1 cellular context compared by ENCODE assay signal in the genomic region with DNA sequence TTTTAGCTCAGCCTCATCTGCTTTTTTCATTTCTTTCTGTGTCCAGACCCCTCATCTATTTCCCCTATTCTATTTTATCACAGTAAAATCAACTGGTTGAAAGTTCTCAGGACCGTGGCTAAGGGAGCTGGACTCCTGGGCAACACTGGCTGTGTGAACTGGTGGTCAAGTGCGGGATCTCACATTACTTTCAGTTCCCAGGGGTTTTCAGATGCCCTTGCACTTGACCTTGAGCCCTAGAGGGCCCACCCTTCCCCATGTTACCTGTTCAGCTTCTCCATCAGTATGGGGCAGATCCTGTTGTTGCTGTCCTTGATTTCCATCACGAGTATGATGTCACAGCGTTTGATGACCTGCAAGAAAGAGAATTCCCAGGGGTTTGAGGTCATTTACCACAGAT.
A peak's percentile ranks its signal among the peaks of the same experiment; 100 is the strongest.
TF ChIP-seq lines count a peak whose summit lies in the region.

No MANE protein-coding gene starts in this region.

TF ChIP-seq in GM12878, 131 proteins besides CTCF, POLR2A, EP300 and RAD21 (continues in another document):
- no peak for TF ChIP-seq RFX5 (IDR thresholded peaks at IDR 0.05; ENCODE audit: low read depth, low read length)
- TF ChIP-seq, protein P1, sequence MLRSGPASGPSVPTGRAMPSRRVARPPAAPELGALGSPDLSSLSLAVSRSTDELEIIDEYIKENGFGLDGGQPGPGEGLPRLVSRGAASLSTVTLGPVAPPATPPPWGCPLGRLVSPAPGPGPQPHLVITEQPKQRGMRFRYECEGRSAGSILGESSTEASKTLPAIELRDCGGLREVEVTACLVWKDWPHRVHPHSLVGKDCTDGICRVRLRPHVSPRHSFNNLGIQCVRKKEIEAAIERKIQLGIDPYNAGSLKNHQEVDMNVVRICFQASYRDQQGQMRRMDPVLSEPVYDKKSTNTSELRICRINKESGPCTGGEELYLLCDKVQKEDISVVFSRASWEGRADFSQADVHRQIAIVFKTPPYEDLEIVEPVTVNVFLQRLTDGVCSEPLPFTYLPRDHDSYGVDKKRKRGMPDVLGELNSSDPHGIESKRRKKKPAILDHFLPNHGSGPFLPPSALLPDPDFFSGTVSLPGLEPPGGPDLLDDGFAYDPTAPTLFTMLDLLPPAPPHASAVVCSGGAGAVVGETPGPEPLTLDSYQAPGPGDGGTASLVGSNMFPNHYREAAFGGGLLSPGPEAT (IDR thresholded peaks at IDR 0.05; ENCODE audit: low read depth), result no peak
- no peak for TF ChIP-seq NR2C1 (IDR thresholded peaks at IDR 0.05)
- TF ChIP-seq TARDBP (IDR thresholded peaks at IDR 0.05; ENCODE audit: borderline replicate concordance), result no peak
- TF ChIP-seq, protein P2, sequence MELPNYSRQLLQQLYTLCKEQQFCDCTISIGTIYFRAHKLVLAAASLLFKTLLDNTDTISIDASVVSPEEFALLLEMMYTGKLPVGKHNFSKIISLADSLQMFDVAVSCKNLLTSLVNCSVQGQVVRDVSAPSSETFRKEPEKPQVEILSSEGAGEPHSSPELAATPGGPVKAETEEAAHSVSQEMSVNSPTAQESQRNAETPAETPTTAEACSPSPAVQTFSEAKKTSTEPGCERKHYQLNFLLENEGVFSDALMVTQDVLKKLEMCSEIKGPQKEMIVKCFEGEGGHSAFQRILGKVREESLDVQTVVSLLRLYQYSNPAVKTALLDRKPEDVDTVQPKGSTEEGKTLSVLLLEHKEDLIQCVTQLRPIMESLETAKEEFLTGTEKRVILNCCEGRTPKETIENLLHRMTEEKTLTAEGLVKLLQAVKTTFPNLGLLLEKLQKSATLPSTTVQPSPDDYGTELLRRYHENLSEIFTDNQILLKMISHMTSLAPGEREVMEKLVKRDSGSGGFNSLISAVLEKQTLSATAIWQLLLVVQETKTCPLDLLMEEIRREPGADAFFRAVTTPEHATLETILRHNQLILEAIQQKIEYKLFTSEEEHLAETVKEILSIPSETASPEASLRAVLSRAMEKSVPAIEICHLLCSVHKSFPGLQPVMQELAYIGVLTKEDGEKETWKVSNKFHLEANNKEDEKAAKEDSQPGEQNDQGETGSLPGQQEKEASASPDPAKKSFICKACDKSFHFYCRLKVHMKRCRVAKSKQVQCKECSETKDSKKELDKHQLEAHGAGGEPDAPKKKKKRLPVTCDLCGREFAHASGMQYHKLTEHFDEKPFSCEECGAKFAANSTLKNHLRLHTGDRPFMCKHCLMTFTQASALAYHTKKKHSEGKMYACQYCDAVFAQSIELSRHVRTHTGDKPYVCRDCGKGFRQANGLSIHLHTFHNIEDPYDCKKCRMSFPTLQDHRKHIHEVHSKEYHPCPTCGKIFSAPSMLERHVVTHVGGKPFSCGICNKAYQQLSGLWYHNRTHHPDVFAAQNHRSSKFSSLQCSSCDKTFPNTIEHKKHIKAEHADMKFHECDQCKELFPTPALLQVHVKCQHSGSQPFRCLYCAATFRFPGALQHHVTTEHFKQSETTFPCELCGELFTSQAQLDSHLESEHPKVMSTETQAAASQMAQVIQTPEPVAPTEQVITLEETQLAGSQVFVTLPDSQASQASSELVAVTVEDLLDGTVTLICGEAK (IDR thresholded peaks at IDR 0.05; ENCODE audit: borderline replicate concordance), result no peak
- TF ChIP-seq HDGF (IDR thresholded peaks at IDR 0.05), result no peak
- TF ChIP-seq BCL11A (IDR thresholded peaks at IDR 0.05; ENCODE audit: low read depth, low read length), result no peak
- TF ChIP-seq, protein P3, sequence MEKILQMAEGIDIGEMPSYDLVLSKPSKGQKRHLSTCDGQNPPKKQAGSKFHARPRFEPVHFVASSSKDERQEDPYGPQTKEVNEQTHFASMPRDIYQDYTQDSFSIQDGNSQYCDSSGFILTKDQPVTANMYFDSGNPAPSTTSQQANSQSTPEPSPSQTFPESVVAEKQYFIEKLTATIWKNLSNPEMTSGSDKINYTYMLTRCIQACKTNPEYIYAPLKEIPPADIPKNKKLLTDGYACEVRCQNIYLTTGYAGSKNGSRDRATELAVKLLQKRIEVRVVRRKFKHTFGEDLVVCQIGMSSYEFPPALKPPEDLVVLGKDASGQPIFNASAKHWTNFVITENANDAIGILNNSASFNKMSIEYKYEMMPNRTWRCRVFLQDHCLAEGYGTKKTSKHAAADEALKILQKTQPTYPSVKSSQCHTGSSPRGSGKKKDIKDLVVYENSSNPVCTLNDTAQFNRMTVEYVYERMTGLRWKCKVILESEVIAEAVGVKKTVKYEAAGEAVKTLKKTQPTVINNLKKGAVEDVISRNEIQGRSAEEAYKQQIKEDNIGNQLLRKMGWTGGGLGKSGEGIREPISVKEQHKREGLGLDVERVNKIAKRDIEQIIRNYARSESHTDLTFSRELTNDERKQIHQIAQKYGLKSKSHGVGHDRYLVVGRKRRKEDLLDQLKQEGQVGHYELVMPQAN (conservative IDR thresholded peaks at IDR 0.05), result no peak
- TF ChIP-seq MYC (IDR thresholded peaks at IDR 0.05; ENCODE audit: insufficient read depth, insufficient read length, insufficient replicate concordance, low read length, severe bottlenecking), result no peak
- TF ChIP-seq FOXM1 (IDR thresholded peaks at IDR 0.05; ENCODE audit: low read depth, low read length), result no peak
- no peak for TF ChIP-seq RB1 (IDR thresholded peaks at IDR 0.05; ENCODE audit: borderline replicate concordance)
- TF ChIP-seq HDAC6 (IDR thresholded peaks at IDR 0.05; ENCODE audit: unreplicated experiment), result no peak
- no peak for TF ChIP-seq IKZF2 (IDR thresholded peaks at IDR 0.05)
- TF ChIP-seq, protein P4, sequence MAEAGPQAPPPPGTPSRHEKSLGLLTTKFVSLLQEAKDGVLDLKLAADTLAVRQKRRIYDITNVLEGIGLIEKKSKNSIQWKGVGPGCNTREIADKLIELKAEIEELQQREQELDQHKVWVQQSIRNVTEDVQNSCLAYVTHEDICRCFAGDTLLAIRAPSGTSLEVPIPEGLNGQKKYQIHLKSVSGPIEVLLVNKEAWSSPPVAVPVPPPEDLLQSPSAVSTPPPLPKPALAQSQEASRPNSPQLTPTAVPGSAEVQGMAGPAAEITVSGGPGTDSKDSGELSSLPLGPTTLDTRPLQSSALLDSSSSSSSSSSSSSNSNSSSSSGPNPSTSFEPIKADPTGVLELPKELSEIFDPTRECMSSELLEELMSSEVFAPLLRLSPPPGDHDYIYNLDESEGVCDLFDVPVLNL (IDR thresholded peaks at IDR 0.05; ENCODE audit: low read depth, low read length), result no peak
- TF ChIP-seq SMAD1 (IDR thresholded peaks at IDR 0.05; ENCODE audit: low read depth, partially characterized antibody), result peak; percentile 47
- TF ChIP-seq ZNF274 (IDR thresholded peaks at IDR 0.05; ENCODE audit: insufficient read depth, insufficient read length), result no peak
- TF ChIP-seq NR2F1 (conservative IDR thresholded peaks at IDR 0.05), result peak; percentile 84
- no peak for TF ChIP-seq SIX5 (IDR thresholded peaks at IDR 0.05; ENCODE audit: low read depth, low read length, severe bottlenecking)
- TF ChIP-seq, protein P5, sequence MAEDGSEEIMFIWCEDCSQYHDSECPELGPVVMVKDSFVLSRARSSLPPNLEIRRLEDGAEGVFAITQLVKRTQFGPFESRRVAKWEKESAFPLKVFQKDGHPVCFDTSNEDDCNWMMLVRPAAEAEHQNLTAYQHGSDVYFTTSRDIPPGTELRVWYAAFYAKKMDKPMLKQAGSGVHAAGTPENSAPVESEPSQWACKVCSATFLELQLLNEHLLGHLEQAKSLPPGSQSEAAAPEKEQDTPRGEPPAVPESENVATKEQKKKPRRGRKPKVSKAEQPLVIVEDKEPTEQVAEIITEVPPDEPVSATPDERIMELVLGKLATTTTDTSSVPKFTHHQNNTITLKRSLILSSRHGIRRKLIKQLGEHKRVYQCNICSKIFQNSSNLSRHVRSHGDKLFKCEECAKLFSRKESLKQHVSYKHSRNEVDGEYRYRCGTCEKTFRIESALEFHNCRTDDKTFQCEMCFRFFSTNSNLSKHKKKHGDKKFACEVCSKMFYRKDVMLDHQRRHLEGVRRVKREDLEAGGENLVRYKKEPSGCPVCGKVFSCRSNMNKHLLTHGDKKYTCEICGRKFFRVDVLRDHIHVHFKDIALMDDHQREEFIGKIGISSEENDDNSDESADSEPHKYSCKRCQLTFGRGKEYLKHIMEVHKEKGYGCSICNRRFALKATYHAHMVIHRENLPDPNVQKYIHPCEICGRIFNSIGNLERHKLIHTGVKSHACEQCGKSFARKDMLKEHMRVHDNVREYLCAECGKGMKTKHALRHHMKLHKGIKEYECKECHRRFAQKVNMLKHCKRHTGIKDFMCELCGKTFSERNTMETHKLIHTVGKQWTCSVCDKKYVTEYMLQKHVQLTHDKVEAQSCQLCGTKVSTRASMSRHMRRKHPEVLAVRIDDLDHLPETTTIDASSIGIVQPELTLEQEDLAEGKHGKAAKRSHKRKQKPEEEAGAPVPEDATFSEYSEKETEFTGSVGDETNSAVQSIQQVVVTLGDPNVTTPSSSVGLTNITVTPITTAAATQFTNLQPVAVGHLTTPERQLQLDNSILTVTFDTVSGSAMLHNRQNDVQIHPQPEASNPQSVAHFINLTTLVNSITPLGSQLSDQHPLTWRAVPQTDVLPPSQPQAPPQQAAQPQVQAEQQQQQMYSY (CRISPR knock-in tag; IDR thresholded peaks at IDR 0.05), result no peak
- TF ChIP-seq, protein P6, sequence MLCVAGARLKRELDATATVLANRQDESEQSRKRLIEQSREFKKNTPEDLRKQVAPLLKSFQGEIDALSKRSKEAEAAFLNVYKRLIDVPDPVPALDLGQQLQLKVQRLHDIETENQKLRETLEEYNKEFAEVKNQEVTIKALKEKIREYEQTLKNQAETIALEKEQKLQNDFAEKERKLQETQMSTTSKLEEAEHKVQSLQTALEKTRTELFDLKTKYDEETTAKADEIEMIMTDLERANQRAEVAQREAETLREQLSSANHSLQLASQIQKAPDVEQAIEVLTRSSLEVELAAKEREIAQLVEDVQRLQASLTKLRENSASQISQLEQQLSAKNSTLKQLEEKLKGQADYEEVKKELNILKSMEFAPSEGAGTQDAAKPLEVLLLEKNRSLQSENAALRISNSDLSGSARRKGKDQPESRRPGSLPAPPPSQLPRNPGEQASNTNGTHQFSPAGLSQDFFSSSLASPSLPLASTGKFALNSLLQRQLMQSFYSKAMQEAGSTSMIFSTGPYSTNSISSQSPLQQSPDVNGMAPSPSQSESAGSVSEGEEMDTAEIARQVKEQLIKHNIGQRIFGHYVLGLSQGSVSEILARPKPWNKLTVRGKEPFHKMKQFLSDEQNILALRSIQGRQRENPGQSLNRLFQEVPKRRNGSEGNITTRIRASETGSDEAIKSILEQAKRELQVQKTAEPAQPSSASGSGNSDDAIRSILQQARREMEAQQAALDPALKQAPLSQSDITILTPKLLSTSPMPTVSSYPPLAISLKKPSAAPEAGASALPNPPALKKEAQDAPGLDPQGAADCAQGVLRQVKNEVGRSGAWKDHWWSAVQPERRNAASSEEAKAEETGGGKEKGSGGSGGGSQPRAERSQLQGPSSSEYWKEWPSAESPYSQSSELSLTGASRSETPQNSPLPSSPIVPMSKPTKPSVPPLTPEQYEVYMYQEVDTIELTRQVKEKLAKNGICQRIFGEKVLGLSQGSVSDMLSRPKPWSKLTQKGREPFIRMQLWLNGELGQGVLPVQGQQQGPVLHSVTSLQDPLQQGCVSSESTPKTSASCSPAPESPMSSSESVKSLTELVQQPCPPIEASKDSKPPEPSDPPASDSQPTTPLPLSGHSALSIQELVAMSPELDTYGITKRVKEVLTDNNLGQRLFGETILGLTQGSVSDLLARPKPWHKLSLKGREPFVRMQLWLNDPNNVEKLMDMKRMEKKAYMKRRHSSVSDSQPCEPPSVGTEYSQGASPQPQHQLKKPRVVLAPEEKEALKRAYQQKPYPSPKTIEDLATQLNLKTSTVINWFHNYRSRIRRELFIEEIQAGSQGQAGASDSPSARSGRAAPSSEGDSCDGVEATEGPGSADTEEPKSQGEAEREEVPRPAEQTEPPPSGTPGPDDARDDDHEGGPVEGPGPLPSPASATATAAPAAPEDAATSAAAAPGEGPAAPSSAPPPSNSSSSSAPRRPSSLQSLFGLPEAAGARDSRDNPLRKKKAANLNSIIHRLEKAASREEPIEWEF (IDR thresholded peaks at IDR 0.05; ENCODE audit: insufficient replicate concordance, low read depth, low read length), result peak; percentile 81
- no peak for TF ChIP-seq CBX3 (IDR thresholded peaks at IDR 0.05; ENCODE audit: borderline replicate concordance, low read depth)
- no peak for TF ChIP-seq SRF (IDR thresholded peaks at IDR 0.05; ENCODE audit: low read depth in 2 of 2, low read length in 2 of 2)
- no peak for TF ChIP-seq HDAC2 (IDR thresholded peaks at IDR 0.05)
- 0 out of 2 replicates have a peak, but pooled peaks have one; percentile 7 for TF ChIP-seq MTA2 (IDR thresholded peaks at IDR 0.05; ENCODE audit: low read depth)
- 0 out of 2 replicates have a peak, but pooled peaks have one; percentile 34 for TF ChIP-seq IKZF1 (conservative IDR thresholded peaks at IDR 0.05)
- TF ChIP-seq BHLHE40 (IDR thresholded peaks at IDR 0.05; ENCODE audit: borderline replicate concordance in 1 of 2, low read depth in 2 of 2, low read length in 1 of 2), result no peak
- TF ChIP-seq ZZZ3 (IDR thresholded peaks at IDR 0.05; ENCODE audit: control insufficient read depth, insufficient read length, low read depth), result no peak
- TF ChIP-seq ESRRA (IDR thresholded peaks at IDR 0.05; ENCODE audit: low read length), result peak; percentile 96
- TF ChIP-seq MEF2B (IDR thresholded peaks at IDR 0.05; ENCODE audit: partially characterized antibody, poor library complexity, severe bottlenecking), result peak; percentile 88
- TF ChIP-seq, protein P7, sequence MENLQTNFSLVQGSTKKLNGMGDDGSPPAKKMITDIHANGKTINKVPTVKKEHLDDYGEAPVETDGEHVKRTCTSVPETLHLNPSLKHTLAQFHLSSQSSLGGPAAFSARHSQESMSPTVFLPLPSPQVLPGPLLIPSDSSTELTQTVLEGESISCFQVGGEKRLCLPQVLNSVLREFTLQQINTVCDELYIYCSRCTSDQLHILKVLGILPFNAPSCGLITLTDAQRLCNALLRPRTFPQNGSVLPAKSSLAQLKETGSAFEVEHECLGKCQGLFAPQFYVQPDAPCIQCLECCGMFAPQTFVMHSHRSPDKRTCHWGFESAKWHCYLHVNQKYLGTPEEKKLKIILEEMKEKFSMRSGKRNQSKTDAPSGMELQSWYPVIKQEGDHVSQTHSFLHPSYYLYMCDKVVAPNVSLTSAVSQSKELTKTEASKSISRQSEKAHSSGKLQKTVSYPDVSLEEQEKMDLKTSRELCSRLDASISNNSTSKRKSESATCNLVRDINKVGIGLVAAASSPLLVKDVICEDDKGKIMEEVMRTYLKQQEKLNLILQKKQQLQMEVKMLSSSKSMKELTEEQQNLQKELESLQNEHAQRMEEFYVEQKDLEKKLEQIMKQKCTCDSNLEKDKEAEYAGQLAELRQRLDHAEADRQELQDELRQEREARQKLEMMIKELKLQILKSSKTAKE (IDR thresholded peaks at IDR 0.05; ENCODE audit: low read depth, poor library complexity, severe bottlenecking), result no peak
- TF ChIP-seq, protein P8, sequence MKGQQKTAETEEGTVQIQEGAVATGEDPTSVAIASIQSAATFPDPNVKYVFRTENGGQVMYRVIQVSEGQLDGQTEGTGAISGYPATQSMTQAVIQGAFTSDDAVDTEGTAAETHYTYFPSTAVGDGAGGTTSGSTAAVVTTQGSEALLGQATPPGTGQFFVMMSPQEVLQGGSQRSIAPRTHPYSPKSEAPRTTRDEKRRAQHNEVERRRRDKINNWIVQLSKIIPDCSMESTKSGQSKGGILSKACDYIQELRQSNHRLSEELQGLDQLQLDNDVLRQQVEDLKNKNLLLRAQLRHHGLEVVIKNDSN (IDR thresholded peaks at IDR 0.05; ENCODE audit: borderline replicate concordance, extremely low read length, insufficient read depth, low read depth, low read length), result no peak
- no peak for TF ChIP-seq CBX5 (IDR thresholded peaks at IDR 0.05; ENCODE audit: low read depth)
- TF ChIP-seq RUNX3 (IDR thresholded peaks at IDR 0.05; ENCODE audit: low read length), result 0 out of 2 replicates have a peak, but pooled peaks have one; percentile 26
- no peak for TF ChIP-seq FOXK2 (IDR thresholded peaks at IDR 0.05)
